ENCODE assay signal across 8 cellular contexts in genomic region chr10:80196270-80196949, GRCh38. TPM values are rescaled to one million over a fixed set of nuclear protein-coding genes. Genes with fewer than 3 reads are reported as not detected.
A peak's percentile ranks its signal among the peaks of the same experiment; 100 is the strongest.
DNase-seq lines count a peak whose midpoint lies in the region; ATAC-seq, FAIRE-seq and TF ChIP-seq lines count a peak whose summit lies in the region.

No MANE protein-coding gene starts in this region.

- WGBS in small intestine, 3 donors, result 15 to 46% (median 21%) methylated on average over 8 of the region's 8 CpGs

- H3K4me3 ChIP-seq in DND-41 (ENCODE audit: low read depth in 1 of 2, low read length in 2 of 2), result no peak overlapping the region
- H3K4me3 ChIP-seq in LNCaP clone FGC (ENCODE audit: low read depth, low read length), result 0 out of 2 replicates have a peak overlapping the region, but pooled peaks have one; percentile 13
- peak overlapping the region in 1 of 2 donors; percentile 12 for H3K4me3 ChIP-seq in small intestine (ENCODE audit: low read depth in 1 of 2, low read length in 2 of 2)

- TF ChIP-seq CTCF in DND-41 (IDR thresholded peaks at IDR 0.05; ENCODE audit: borderline replicate concordance, extremely low read depth, low read length, poor library complexity, severe bottlenecking) (no peak), LNCaP clone FGC (IDR thresholded peaks at IDR 0.05; ENCODE audit: control insufficient read depth, extremely low read depth, insufficient read depth) (no peak)

- no peak overlapping the region for H3K9ac ChIP-seq in DND-41 (ENCODE audit: low read depth, low read length)

- no peak for FAIRE-seq in small intestine (lab: Jason Lieb, UNC)

- H4K20me1 ChIP-seq in DND-41 (ENCODE audit: insufficient read depth, low read length), result peaks cover 54% of the 10 kb centered on the region

- H3K36me3 ChIP-seq in DND-41 (ENCODE audit: insufficient read depth, low read length) (peaks cover 5% of the 10 kb centered on the region), small intestine (ENCODE audit: control insufficient read depth in 2 of 2, insufficient read depth in 2 of 2, low read length in 2 of 2) (peaks cover 0 to 6% of the 10 kb centered on the region in 2 donors)

- H3K27me3 ChIP-seq in DND-41 (ENCODE audit: insufficient read depth, low read length, poor library complexity) (no peaks in the 10 kb centered on the region), small intestine (ENCODE audit: control insufficient read depth in 2 of 2, insufficient read depth in 2 of 2, low read length in 2 of 2) (no peaks in the 10 kb centered on the region)

- peak; percentile 76 for ATAC-seq in DND-41 (ENCODE audit: insufficient read depth, low read depth)
- ATAC-seq in GM21723 (IDR thresholded peaks at IDR 0.05; ENCODE audit: unreplicated experiment), result peak; percentile 79
- peak; percentile 89 for ATAC-seq in esophagus mucosa

- DNase-seq in DND-41 (peak; percentile 28), LNCaP clone FGC (ENCODE audit: low read depth) (peak; percentile 64), small intestine (peak; percentile 96), putamen (ENCODE audit: low spot score) (no peak), Ammon's horn (ENCODE audit: low spot score) (no peak)
- DNase-seq in activated CD8-positive, alpha-beta memory T cell treated with anti-CD3 and anti-CD28 coated beads, Interleukin-2, amount 50 U/mL, for 48 hours, result peak; percentile 79

- H3K4me2 ChIP-seq in DND-41 (ENCODE audit: insufficient read depth, low read length), result no peak overlapping the region

- peaks cover 82% of the 10 kb centered on the region for H3K79me2 ChIP-seq in DND-41 (ENCODE audit: insufficient read depth, low read length)

- H3K9me3 ChIP-seq in DND-41 (ENCODE audit: insufficient read depth, low read length, severe bottlenecking) (peaks cover 2% of the 10 kb centered on the region), small intestine (ENCODE audit: control insufficient read depth, low read depth) (no peaks in the 10 kb centered on the region)

- H3K4me1 ChIP-seq in DND-41 (ENCODE audit: insufficient read depth, low read length) (no peaks in the 10 kb centered on the region), small intestine (ENCODE audit: control insufficient read depth in 2 of 2, insufficient read depth in 1 of 2, low read depth in 1 of 2, low read length in 1 of 2) (peaks cover 24 to 46% of the 10 kb centered on the region in 2 donors)

- no peak overlapping the region for H2AFZ ChIP-seq in DND-41 (ENCODE audit: low read depth, low read length)

- H3K27ac ChIP-seq in DND-41 (ENCODE audit: low read length), result no peak overlapping the region
- peak overlapping the region; percentile 95 to 98 for H3K27ac ChIP-seq in small intestine (ENCODE audit: low read depth in 1 of 2, low read length in 1 of 2)

RNA-seq across cellular contexts. Expression of gene ANXA11, which starts 8.9 kb away (rescaled TPM):
- total RNA-seq in esophagus mucosa, result 261 TPM
- 100 to 1,000 TPM; 142 to 363 (median 277) TPM for polyA plus RNA-seq in small intestine

Comparison
In these comparisons a context has a peak if more than half of its experiments do, and no peak if none do; other contexts are left out.
1. DNase-seq: peak in DND-41 (single experiment), LNCaP clone FGC (single experiment), activated CD8-positive, alpha-beta memory T cell treated with anti-CD3 and anti-CD28 coated beads, Interleukin-2, amount 50 U/mL, for 48 hours (single experiment) and small intestine (single experiment); none in putamen (single experiment) and Ammon's horn (single experiment).
2. Peak in every context shown above with its lines, with median percentiles within 50 percentile points of each other: ATAC-seq.